ENCODE assay signal across 11 cellular contexts in genomic region chr3:158713094-158713499, GRCh38. TPM values are rescaled to one million over a fixed set of nuclear protein-coding genes. Genes with fewer than 3 reads are reported as not detected.
DNase-seq lines count a peak whose midpoint lies in the region; ATAC-seq and TF ChIP-seq lines count a peak whose summit lies in the region.
"Had no signal": no experiment of that assay in that cellular context is flagged by ENCODE, and none has a peak within 500 bp of the region (broad histone marks: within the 10 kb centered on the region; RNA-seq: fewer than 3 reads in every experiment).

No MANE protein-coding gene starts in this region.

- H3K4me3 Mint-ChIP-seq in activated naive CD4-positive, alpha-beta T cell treated with anti-CD3 and anti-CD28 coated beads for 36 hours, result no peak overlapping the region
- no peak overlapping the region for H3K4me3 Mint-ChIP-seq in mesothelial cell of epicardium

- TF ChIP-seq CTCF in mesothelial cell of epicardium (IDR thresholded peaks at IDR 0.05; ENCODE audit: unreplicated experiment), result no peak
- no peak for TF ChIP-seq CTCF in transverse colon (IDR thresholded peaks at IDR 0.05)

- no peaks in the 10 kb centered on the region for H3K27me3 Mint-ChIP-seq in activated naive CD4-positive, alpha-beta T cell treated with anti-CD3 and anti-CD28 coated beads for 36 hours (ENCODE audit: low read depth)
- no peaks in the 10 kb centered on the region for H3K27me3 Mint-ChIP-seq in mesothelial cell of epicardium (ENCODE audit: low read depth)

- H3K36me3 ChIP-seq in transverse colon, result no peaks in the 10 kb centered on the region

- peaks cover 21% of the 10 kb centered on the region for H3K4me1 Mint-ChIP-seq in activated naive CD4-positive, alpha-beta T cell treated with anti-CD3 and anti-CD28 coated beads for 36 hours (ENCODE audit: low read depth)
- H3K4me1 Mint-ChIP-seq in mesothelial cell of epicardium, result peaks cover 14% of the 10 kb centered on the region

- CTCF ChIA-PET in activated naive CD4-positive, alpha-beta T cell treated with anti-CD3 and anti-CD28 coated beads for 36 hours (lab: Charles Lee), result interaction anchor here (1.0 to 3.6 kb wide), 3 partner anchors 9 to 69 kb away, joined by 5 to 17 read pairs (median 7); partner anchors contain the start of gene GFM1

- no peaks in the 10 kb centered on the region for H3K27me3 ChIP-seq in transverse colon

- no peak for DNase-seq in activated naive CD4-positive, alpha-beta T cell treated with anti-CD3 and anti-CD28 coated beads for 36 hours
- DNase-seq in activated naive CD4-positive, alpha-beta T cell (lab: John Stamatoyannopoulos, UW), result no peak
- peak; percentile 86 to 91 for DNase-seq in erythroblast (lab: John Stamatoyannopoulos, UW)
- DNase-seq in mesothelial cell of epicardium (ENCODE audit: low spot score in 2 of 2, unreplicated experiment in 2 of 2), result no peak
- DNase-seq in transverse colon, result peak; percentile 52
- DNase-seq in germinal center (ENCODE audit: low spot score), result no peak
- DNase-seq: activated CD4-positive, CD25-positive, alpha-beta regulatory T cell; NCI-H2227 treated with DMSO at 0.1 percent for 48 hours; psoas muscle had no signal

- in situ Hi-C loops in transverse colon (cut with MboI; ENCODE audit: low pct_ligation_motif_present in 1 of 4, low pct_unique_long_range_greater_than_20kb in 1 of 4, low sequenced_read_pairs in 3 of 4), result loop anchor here in 1 of 4 donors (5.0 kb wide), 1 partner anchor 51 kb away; no protein-coding TSS in a partner anchor

- TF ChIP-seq POLR2A in erythroblast (IDR thresholded peaks at IDR 0.05; ENCODE audit: low read length), result peak; percentile 51
- TF ChIP-seq POLR2A in transverse colon (IDR thresholded peaks at IDR 0.05), result no peak

- H3K4me3 ChIP-seq in transverse colon, result no peak overlapping the region
- H3K4me3 ChIP-seq: psoas muscle had no signal

- H3K9me3 Mint-ChIP-seq in activated naive CD4-positive, alpha-beta T cell treated with anti-CD3 and anti-CD28 coated beads for 36 hours, result no peaks in the 10 kb centered on the region
- H3K9me3 Mint-ChIP-seq in mesothelial cell of epicardium, result no peaks in the 10 kb centered on the region

- TF ChIP-seq EP300 in transverse colon (IDR thresholded peaks at IDR 0.05; ENCODE audit: low read depth), result no peak

- H3K9me3 ChIP-seq in transverse colon, result no peaks in the 10 kb centered on the region
- H3K9me3 ChIP-seq: psoas muscle had no signal

- peak overlapping the region; percentile 50 to 62 (median 60) for H3K27ac ChIP-seq in transverse colon
- H3K27ac ChIP-seq: psoas muscle had no signal

- peak overlapping the region; percentile 27 for H3K27ac Mint-ChIP-seq in activated naive CD4-positive, alpha-beta T cell treated with anti-CD3 and anti-CD28 coated beads for 36 hours
- peak overlapping the region; percentile 68 for H3K27ac Mint-ChIP-seq in mesothelial cell of epicardium

- intact Hi-C loops in activated naive CD4-positive, alpha-beta T cell treated with anti-CD3 and anti-CD28 coated beads for 36 hours (cut with micrococcal nuclease), result no loop called here
- intact Hi-C loops in transverse colon (cut with DNase I; ENCODE audit: low total_unique reads), result no loop called here

- H3K36me3 Mint-ChIP-seq in activated naive CD4-positive, alpha-beta T cell treated with anti-CD3 and anti-CD28 coated beads for 36 hours (ENCODE audit: low read depth), result peaks cover 47% of the 10 kb centered on the region
- H3K36me3 Mint-ChIP-seq in mesothelial cell of epicardium, result peaks cover 46% of the 10 kb centered on the region

- ATAC-seq in GM18907 (IDR thresholded peaks at IDR 0.05; ENCODE audit: unreplicated experiment), result no peak
- ATAC-seq in HG03135 (IDR thresholded peaks at IDR 0.05; ENCODE audit: unreplicated experiment), result no peak

- H3K4me1 ChIP-seq in transverse colon, result peaks cover 8 to 30% (median 16%) of the 10 kb centered on the region in 4 donors

- WGBS in transverse colon (ENCODE audit: low coverage in 1 of 2), 2 donors, result 47 to 69% methylated on average over 3 to 9 of the region's 9 CpGs

RNA-seq across cellular contexts. Expression of gene RARRES1, which starts 19.2 kb away (rescaled TPM):
- not detected for total RNA-seq in activated naive CD4-positive, alpha-beta T cell treated with anti-CD3 and anti-CD28 coated beads for 36 hours
- total RNA-seq in mesothelial cell of epicardium (48.9 to 53.0 TPM (median 51.9 TPM) in 3 replicates), transverse colon (10 to 100 TPM in 2 of 4 donors, 1 to 10 TPM in 2; 3.4 to 71.5 (median 30.2) TPM)

RNA-seq across cellular contexts. Expression of gene LXN, which starts 40.6 kb away (rescaled TPM):
- total RNA-seq in activated naive CD4-positive, alpha-beta T cell treated with anti-CD3 and anti-CD28 coated beads for 36 hours, result 1 to 10 TPM; 3.7 to 4.0 TPM
- 42.6 to 46.7 TPM (median 46.7 TPM) in 3 replicates for total RNA-seq in mesothelial cell of epicardium
- 10 to 100 TPM; 22.2 to 55.8 (median 24.4) TPM for total RNA-seq in transverse colon

Comparison
In these comparisons a context has a peak if more than half of its experiments do, and no peak if none do; other contexts are left out.
1. DNase-seq: peak in erythroblast (2 of 2) and transverse colon (single experiment); none in activated naive CD4-positive, alpha-beta T cell treated with anti-CD3 and anti-CD28 coated beads for 36 hours (single experiment), activated naive CD4-positive, alpha-beta T cell (0 of 4), mesothelial cell of epicardium (0 of 2) and germinal center (single experiment).
2. RNA of gene RARRES1, which starts 19.2 kb away (total RNA-seq): 48.9 to 53.0 TPM in mesothelial cell of epicardium and 3.4 to 71.5 TPM in transverse colon; not detected in activated naive CD4-positive, alpha-beta T cell treated with anti-CD3 and anti-CD28 coated beads for 36 hours; every median in the first group is over 4 times any median in the second.